23 cellular contexts compared by ENCODE assay signal in the genomic region with DNA sequence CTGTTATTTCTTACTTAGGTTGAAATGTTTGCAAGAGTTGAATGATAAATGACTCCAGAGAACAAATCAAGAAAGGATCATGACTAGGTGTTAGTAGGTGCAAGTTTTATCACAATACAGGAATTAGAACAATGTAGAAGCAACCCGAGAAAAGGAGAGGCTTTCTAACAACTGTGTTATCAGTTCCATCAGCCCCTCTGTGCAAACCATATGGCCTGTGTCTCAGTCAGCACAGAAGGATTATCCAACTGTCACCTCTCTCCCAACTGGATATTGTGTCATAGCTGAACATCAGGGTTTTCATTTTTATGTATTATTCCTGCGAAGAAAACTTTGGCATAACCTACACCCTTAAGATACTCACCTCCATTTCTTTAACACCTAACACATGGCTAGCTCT.
"Had no signal": no experiment of that assay in that cellular context is flagged by ENCODE, and none has a peak within 500 bp of the region (broad histone marks: within the 10 kb centered on the region; RNA-seq: fewer than 3 reads in every experiment).

No MANE protein-coding gene starts in this region.

- H3K9me3 ChIP-seq: transverse colon, uterus had no signal

- H3K36me3 ChIP-seq: brain microvascular endothelial cell, transverse colon, uterus had no signal

- FAIRE-seq: frontal cortex, keratinocyte had no signal

- H3K27ac ChIP-seq: brain microvascular endothelial cell, coronary artery, transverse colon, uterus had no signal

- H3K27me3 ChIP-seq: brain microvascular endothelial cell, transverse colon, uterus had no signal

- H3K4me3 Mint-ChIP-seq: activated T-cell treated with anti-CD3 and anti-CD28 coated beads, Interleukin-2, amount 50 U/mL, for 72 hours; nephron progenitor cell had no signal

- H3K9me3 Mint-ChIP-seq: activated T-cell treated with anti-CD3 and anti-CD28 coated beads, Interleukin-2, amount 50 U/mL, for 72 hours; nephron progenitor cell had no signal

- H3K27ac Mint-ChIP-seq: activated T-cell treated with anti-CD3 and anti-CD28 coated beads, Interleukin-2, amount 50 U/mL, for 72 hours; nephron progenitor cell had no signal

- H3K4me3 ChIP-seq: coronary artery, transverse colon, uterus had no signal

- ATAC-seq: activated T-cell treated with anti-CD3 and anti-CD28 coated beads, Interleukin-2, amount 50 U/mL, for 72 hours; stimulated activated naive CD8-positive, alpha-beta T cell treated with anti-CD3 and anti-CD28 coated beads, Interleukin-15, Interleukin-2, amounts not matched to agents 100 U/mL and 50 U/mL, for 24 hours had no signal

- DNase-seq: activated CD4-positive, alpha-beta T cell treated with anti-CD3 and anti-CD28 coated beads, Interleukin-2, amount 50 U/mL, for 1 hour; activated CD8-positive, alpha-beta memory T cell treated with anti-CD3 and anti-CD28 coated beads for 24 hours; activated CD8-positive, alpha-beta memory T cell treated with anti-CD3 and anti-CD28 coated beads, Interleukin-2, amount 50 U/mL, for 48 hours; activated effector memory CD4-positive, alpha-beta T cell treated with anti-CD3 and anti-CD28 coated beads, Interleukin-2, amount 50 U/mL, for 16 hours; activated naive CD4-positive, alpha-beta T cell treated with anti-CD3 and anti-CD28 coated beads, Interleukin-2, amount 50 U/mL, for 16 hours; activated T-cell treated with anti-CD3 and anti-CD28 coated beads, Interleukin-2, amount 50 U/mL, for 72 hours; aorta; brain microvascular endothelial cell; head of caudate nucleus; nephron progenitor cell; occipital lobe; posterior cingulate gyrus; stimulated activated CD4-positive, alpha-beta T cell treated with anti-CD3 and anti-CD28 coated beads, Interleukin-12 subunit alpha, Interleukin-12 subunit beta, amount 100 ng/mL, for 4 hours; stimulated activated CD4-positive, alpha-beta T cell treated with anti-CD3 and anti-CD28 coated beads, Interleukin-1b, Interleukin-23, amount 100 ng/mL, for 48 hours; stimulated activated CD8-positive, alpha-beta memory T cell treated with anti-CD3 and anti-CD28 coated beads, Interleukin-4, amount 100 ng/mL, for 48 hours; stimulated activated naive CD8-positive, alpha-beta T cell treated with anti-CD3 and anti-CD28 coated beads, Interleukin-15, Interleukin-2, amounts not matched to agents 100 U/mL and 50 U/mL, for 24 hours; substantia nigra; T1000; transverse colon; uterus had no signal

- H3K4me1 ChIP-seq: transverse colon, uterus had no signal
